ENCODE assay signal across 8 cellular contexts in the genomic region with DNA sequence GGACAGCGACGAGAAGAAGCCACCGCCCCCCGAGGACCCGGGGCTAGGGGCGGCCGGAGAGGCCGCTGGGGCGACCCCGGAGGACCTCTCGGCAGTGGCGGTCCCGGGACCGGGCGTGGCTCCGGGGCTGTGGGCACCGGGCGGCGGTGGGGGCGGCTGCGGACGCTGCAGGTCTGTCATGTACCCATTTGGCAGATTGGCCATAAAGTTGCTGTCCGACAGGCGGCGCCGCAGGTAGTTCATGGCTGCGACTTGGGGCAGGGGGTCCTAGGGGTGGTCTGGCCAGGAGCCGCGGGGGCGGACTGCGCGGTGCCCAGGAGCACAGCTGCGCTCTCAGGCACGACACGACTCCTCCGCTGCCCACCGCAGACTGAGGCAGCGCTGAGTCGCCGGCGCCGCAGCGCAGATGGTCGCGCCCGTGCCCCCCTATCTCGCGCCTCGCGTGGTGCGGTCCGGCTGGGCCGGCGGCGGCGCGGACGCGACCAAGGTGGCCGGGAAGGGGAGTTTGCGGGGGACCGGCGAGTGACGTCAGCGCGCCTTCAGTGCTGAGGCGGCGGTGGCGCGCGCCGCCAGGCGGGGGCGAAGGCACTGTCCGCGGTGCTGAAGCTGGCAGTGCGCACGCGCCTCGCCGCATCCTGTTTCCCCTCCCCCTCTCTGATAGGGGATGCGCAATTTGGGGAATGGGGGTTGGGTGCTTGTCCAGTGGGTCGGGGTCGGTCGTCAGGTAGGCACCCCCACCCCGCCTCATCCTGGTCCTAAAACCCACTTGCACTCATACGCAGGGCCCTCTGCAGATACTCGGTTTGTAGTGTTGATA. TPM values are rescaled to one million over a fixed set of nuclear protein-coding genes. Genes with fewer than 3 reads are reported as not detected.
A peak's percentile ranks its signal among the peaks of the same experiment; 100 is the strongest.
DNase-seq lines count a peak whose midpoint lies in the region; ATAC-seq, FAIRE-seq and TF ChIP-seq lines count a peak whose summit lies in the region.

Gene SYN1 (minus strand): TSS at position 372 of the 817 bp plus-strand sequence. CDS start 129 bp downstream, at position 243.

- H3K9me3 ChIP-seq in GM12878 (replicated peaks; ENCODE audit: control insufficient read depth, insufficient read depth, low read length) (no peaks in the 10 kb centered on the region; the same call in 2 of the 3 replicates), iPS DF 6.9 (ENCODE audit: control insufficient read depth, insufficient read depth, low read length) (no peaks in the 10 kb centered on the region)

- in situ Hi-C loops in GM12878 (cut with MboI): no loop called here

- SMC1A ChIA-PET in GM12878 (lab: Charles Lee; ENCODE audit: uncharacterized antibody, unreplicated experiment): interaction anchor here (1.3 kb wide), 1 partner anchor 37 kb away, joined by 3 read pairs; the partner anchor contains the start of gene TIMP1

- no peaks in the 10 kb centered on the region for H3K4me1 ChIP-seq in GM12878 (ENCODE audit: control insufficient read depth, insufficient read depth, low read length)
- H3K4me1 ChIP-seq in iPS DF 6.9 (ENCODE audit: control insufficient read depth, insufficient read depth, low read length): peaks cover 5% of the 10 kb centered on the region

- no peak for TF ChIP-seq EP300 in GM12878 (IDR thresholded peaks at IDR 0.05; ENCODE audit: borderline replicate concordance in 1 of 2, control insufficient read depth in 1 of 2, low read depth in 2 of 2, low read length in 2 of 2)

- ATAC-seq in GM12878 (peak; percentile 93), HG02870 (IDR thresholded peaks at IDR 0.05; ENCODE audit: unreplicated experiment) (no peak)

- no TSS peak for BruUV-seq in GM12878 (replicated peaks; lab: Mats Ljungman, UMichigan)

- FAIRE-seq in GM12878 (lab: Jason Lieb, UNC): no peak

- H3K4me2 ChIP-seq in GM12878 (ENCODE audit: control insufficient read depth, insufficient read depth): peak within 1 kb of the TSS; percentile 3; the same call in 1 of the 2 replicates

- no peak within 1 kb of the TSS for H2AFZ ChIP-seq in GM12878 (ENCODE audit: control insufficient read depth, low read depth, low read length)

- no peak for TF ChIP-seq RAD21 in GM12878 (IDR thresholded peaks at IDR 0.05; ENCODE audit: insufficient read depth, low read depth, low read length)

- no peaks in the 10 kb centered on the region for H3K79me2 ChIP-seq in GM12878 (ENCODE audit: control insufficient read depth, insufficient read depth, low read length)

- H3K4me3 ChIP-seq in GM12878 (no peak within 1 kb of the TSS), iPS DF 6.9 (ENCODE audit: low read length) (peak within 1 kb of the TSS; percentile 73; the same call in 1 of the 2 replicates), skeletal muscle cell (ENCODE audit: low read depth, low read length) (peak within 1 kb of the TSS; percentile 45)

- TF ChIP-seq POLR2A in GM12878 (IDR thresholded peaks at IDR 0.05; ENCODE audit: low read depth, low read length): no peak

- intact Hi-C loops in GM12878 (cut with micrococcal nuclease; ENCODE audit: unreplicated experiment): no loop called here

- H3K36me3 ChIP-seq in GM12878 (ENCODE audit: control insufficient read depth in 2 of 2, insufficient read depth in 2 of 2, low read length in 1 of 2) (no peaks in the 10 kb centered on the region), iPS DF 6.9 (ENCODE audit: control insufficient read depth, insufficient read depth, low read length) (no peaks in the 10 kb centered on the region)

- peak in 2 of 3 experiments; percentile 26 to 34; a peak in 3 of 6 replicates for TF ChIP-seq CTCF in GM12878 (IDR thresholded peaks at IDR 0.05 in 2 of 3, conservative IDR thresholded peaks at IDR 0.05 in 1 of 3; ENCODE audit: control insufficient read depth in 2 of 3, extremely low read depth in 1 of 3, insufficient read depth in 1 of 3, low read depth in 3 of 3, low read length in 3 of 3)

- RAD21 ChIA-PET in GM12878 (lab: Charles Lee; ENCODE audit: unreplicated experiment): no interaction called here

- no peaks in the 10 kb centered on the region; the same call in 1 of the 2 replicates for H4K20me1 ChIP-seq in GM12878 (ENCODE audit: control insufficient read depth, insufficient read depth)

- H3K27ac ChIP-seq in GM12878 (ENCODE audit: control insufficient read depth, insufficient read depth) (no peak within 1 kb of the TSS), iPS DF 6.9 (ENCODE audit: low read length) (no peak within 1 kb of the TSS)

- peak; percentile 83 for DNase-seq in DMS53 (lab: John Stamatoyannopoulos, UW)
- DNase-seq in HEK293T (ENCODE audit: extremely low spot score): peak; percentile 84
- peak; percentile 64 for DNase-seq in NCI-H1694 treated with DMSO at 0.1 percent for 48 hours (lab: John Stamatoyannopoulos, UW)
- DNase-seq in UCSD-AML1 (lab: John Stamatoyannopoulos, UW; ENCODE audit: unreplicated experiment): peak; percentile 75
- no peak for DNase-seq in GM12878 (ENCODE audit: low read depth, low spot score)
- no peak for DNase-seq in iPS DF 6.9 (ENCODE audit: low read depth, low spot score)
- no peak for DNase-seq in skeletal muscle cell (ENCODE audit: low read depth)

- POLR2A ChIA-PET in HEK293T (lab: Yijun Ruan, JAX): no interaction called here
- POLR2A ChIA-PET in GM12878 (lab: Charles Lee): no interaction called here

- no peak within 1 kb of the TSS for H3K9ac ChIP-seq in GM12878 (ENCODE audit: control insufficient read depth, insufficient read depth, low read length)

- CTCF ChIA-PET in HEK293T (lab: Yijun Ruan, JAX): no interaction called here
- CTCF ChIA-PET in GM12878 (lab: Yijun Ruan, JAX): interaction anchor here (1.2 kb wide), 1 partner anchor 25 kb away, joined by 3 read pairs; no protein-coding TSS in a partner anchor

- H3K27me3 ChIP-seq in GM12878 (replicated peaks in 1 of 2; ENCODE audit: control insufficient read depth in 2 of 2, insufficient read depth in 2 of 2, low read length in 1 of 2) (no peaks in the 10 kb centered on the region), iPS DF 6.9 (ENCODE audit: control insufficient read depth, insufficient read depth, low read length) (no peaks in the 10 kb centered on the region)

- 38% methylated on average over 55 of the region's 88 CpGs for WGBS in GM12878 (ENCODE audit: insufficient coverage, insufficient replicate concordance, low lambda C conversion rate, missing lambda C conversion rate)
- no CpG with 5 or more reads among the region's 88 CpGs for WGBS in iPS DF 6.9 (ENCODE audit: insufficient coverage, insufficient read length)

TF ChIP-seq in HEK293T, 16 proteins besides CTCF, POLR2A, EP300 and RAD21 (continues in another document):
- TF ChIP-seq ZNF384 (IDR thresholded peaks at IDR 0.05): no peak
- TF ChIP-seq BHLHE40 (IDR thresholded peaks at IDR 0.05; ENCODE audit: borderline replicate concordance): no peak
- no peak for TF ChIP-seq SP1 (IDR thresholded peaks at IDR 0.05)
- no peak for TF ChIP-seq ARNT (IDR thresholded peaks at IDR 0.05)
- no peak for TF ChIP-seq FOXK2 (IDR thresholded peaks at IDR 0.05)
- no peak for TF ChIP-seq NFRKB (IDR thresholded peaks at IDR 0.05)
- no peak for TF ChIP-seq HDGF (IDR thresholded peaks at IDR 0.05; ENCODE audit: borderline replicate concordance)
- TF ChIP-seq, protein P1, sequence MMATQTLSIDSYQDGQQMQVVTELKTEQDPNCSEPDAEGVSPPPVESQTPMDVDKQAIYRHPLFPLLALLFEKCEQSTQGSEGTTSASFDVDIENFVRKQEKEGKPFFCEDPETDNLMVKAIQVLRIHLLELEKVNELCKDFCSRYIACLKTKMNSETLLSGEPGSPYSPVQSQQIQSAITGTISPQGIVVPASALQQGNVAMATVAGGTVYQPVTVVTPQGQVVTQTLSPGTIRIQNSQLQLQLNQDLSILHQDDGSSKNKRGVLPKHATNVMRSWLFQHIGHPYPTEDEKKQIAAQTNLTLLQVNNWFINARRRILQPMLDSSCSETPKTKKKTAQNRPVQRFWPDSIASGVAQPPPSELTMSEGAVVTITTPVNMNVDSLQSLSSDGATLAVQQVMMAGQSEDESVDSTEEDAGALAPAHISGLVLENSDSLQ (IDR thresholded peaks at IDR 0.05): no peak
- no peak for TF ChIP-seq SUZ12 (IDR thresholded peaks at IDR 0.05)

TF ChIP-seq in GM12878, 131 proteins besides CTCF, POLR2A, EP300 and RAD21 (continues in another document):
- TF ChIP-seq JUNB (IDR thresholded peaks at IDR 0.05): no peak
- peak; percentile 96 for TF ChIP-seq JUND (IDR thresholded peaks at IDR 0.05; ENCODE audit: low read depth, low read length)
- TF ChIP-seq SIN3A (IDR thresholded peaks at IDR 0.05; ENCODE audit: low read depth, low read length): peak; percentile 71; the same call in 1 of the 2 replicates
- TF ChIP-seq SREBF2 (IDR thresholded peaks at IDR 0.05; ENCODE audit: low read length): no peak
- TF ChIP-seq ZSCAN29 (IDR thresholded peaks at IDR 0.05): no peak
- TF ChIP-seq KDM1A (IDR thresholded peaks at IDR 0.05; ENCODE audit: borderline replicate concordance): no peak
- TF ChIP-seq TBL1XR1 (IDR thresholded peaks at IDR 0.05; ENCODE audit: low read depth, low read length): 0 out of 2 replicates have a peak, but pooled peaks have one; percentile 23
- no peak for TF ChIP-seq TARDBP (IDR thresholded peaks at IDR 0.05; ENCODE audit: borderline replicate concordance)
- no peak for TF ChIP-seq MEF2B (IDR thresholded peaks at IDR 0.05; ENCODE audit: partially characterized antibody, poor library complexity, severe bottlenecking)

RNA-seq across cellular contexts. Expression of gene SYN1, which starts in this region (rescaled TPM):
- 0.31 and 2.1 TPM in 2 replicates for total RNA-seq in GM12878 (2013; cell fraction: nucleolus; rRNA removed)
- total RNA-seq in GM12878 (2014; rRNA removed) (0.05 and 0.11 TPM in 2 replicates), GM12878 (2014; rRNA removed; fragmentation: Illumina TruSeq; extraction: Trizol) (not detected in 2 replicates), GM12878 (2021) (0.21 and 0.43 TPM in 2 replicates)
- polyA plus RNA-seq in GM12878 (2011; ENCODE audit: low read depth): 1.6 TPM
- polyA plus RNA-seq in GM12878 (2011; rRNA removed) (0.27 and 0.30 TPM in 2 replicates), GM12878 (2014; fragmentation: Illumina TruSeq; extraction: Trizol) (0.16 and 1.5 TPM in 2 replicates), GM12878 (2014; fragmentation: Nextera tagmentation; extraction: Ambion mirVana) (under 1 TPM in 1 of 2 experiments, not detected in 1; 0.09 TPM), GM12878 (2014; rRNA removed) (not detected in 2 replicates), GM12878 (2016; fragmentation: Nextera tagmentation; extraction: Ambion mirVana) (under 1 TPM; 0.09 to 0.57 TPM)
- polyA plus RNA-seq in GM12878 (2011; cell fraction: cytosol; rRNA removed): 0.18 and 0.43 TPM in 2 replicates
- polyA plus RNA-seq in GM12878 (2011; cell fraction: nucleus; rRNA removed): 0.13 and 0.19 TPM in 2 replicates
- 1.2 and 1.3 TPM in 2 replicates for polyA plus RNA-seq in GM12878 (2012)
- 0.37 and 0.57 TPM in 2 replicates for polyA minus RNA-seq in GM12878 (2011; rRNA and poly(A)+ RNA removed)
- polyA minus RNA-seq in GM12878 (2011; cell fraction: cytosol; rRNA and poly(A)+ RNA removed): not detected in 2 replicates
- 0.12 and 0.29 TPM in 2 replicates for polyA minus RNA-seq in GM12878 (2011; cell fraction: nucleus; rRNA and poly(A)+ RNA removed)

Comparison
In these comparisons a context has a peak if more than half of its experiments do, and no peak if none do; other contexts are left out.
1. DNase-seq: peak in DMS53 (single experiment), HEK293T (single experiment), NCI-H1694 treated with DMSO at 0.1 percent for 48 hours (single experiment) and UCSD-AML1 (single experiment); none in GM12878 (single experiment), iPS DF 6.9 (single experiment) and skeletal muscle cell (single experiment).